8 cellular contexts compared by ENCODE assay signal in genomic region chr18:13217466-13217961, GRCh38. TPM values are rescaled to one million over a fixed set of nuclear protein-coding genes. Genes with fewer than 3 reads are reported as not detected.
DNase-seq lines count a peak whose midpoint lies in the region; ATAC-seq lines count a peak whose summit lies in the region.

No MANE protein-coding gene starts in this region.

- H3K27ac ChIP-seq in duodenal mucosa (ENCODE audit: low read depth, low read length), result no peak overlapping the region

- H3K9me3 ChIP-seq in duodenal mucosa (ENCODE audit: control insufficient read depth in 1 of 2, low read length in 2 of 2), result no peaks in the 10 kb centered on the region

- H3K36me3 ChIP-seq in duodenal mucosa (ENCODE audit: control insufficient read depth in 1 of 2, insufficient read depth in 2 of 2, low read length in 2 of 2), result no peaks in the 10 kb centered on the region

- DNase-seq in NCI-H1436 (lab: John Stamatoyannopoulos, UW), result peak; percentile 23
- DNase-seq in NCI-H1436 treated with DMSO at 0.1 percent for 48 hours (lab: John Stamatoyannopoulos, UW), result no peak
- DNase-seq in KG1 (lab: John Stamatoyannopoulos, UW), result peak; percentile 23
- DNase-seq in activated CD4-positive, alpha-beta T cell treated with anti-CD3 and anti-CD28 coated beads for 48 hours, result peak; percentile 69
- DNase-seq in lung microvascular endothelial cell (ENCODE audit: low read depth in 2 of 2), result peak; percentile 45 to 71
- DNase-seq in stimulated activated CD8-positive, alpha-beta memory T cell treated with anti-CD3 and anti-CD28 coated beads, Interleukin-15, amount 100 ng/mL, for 1 hour (ENCODE audit: low read depth), result peak; percentile 4

- peak overlapping the region; percentile 57 to 65 for H3K4me3 ChIP-seq in duodenal mucosa (ENCODE audit: low read depth in 1 of 2, low read length in 2 of 2)

- ATAC-seq in HG02938 (IDR thresholded peaks at IDR 0.05; ENCODE audit: unreplicated experiment), result no peak

- no peaks in the 10 kb centered on the region for H3K27me3 ChIP-seq in duodenal mucosa (ENCODE audit: control insufficient read depth in 1 of 2, insufficient read depth in 2 of 2, low read length in 2 of 2)

- peaks cover 39 to 42% of the 10 kb centered on the region in 2 donors for H3K4me1 ChIP-seq in duodenal mucosa (ENCODE audit: control insufficient read depth in 1 of 2, insufficient read depth in 2 of 2, low read length in 2 of 2)

- H3K9ac ChIP-seq in duodenal mucosa (ENCODE audit: low read depth in 1 of 2, low read length in 2 of 2), result peak overlapping the region in 1 of 2 donors; percentile 10

RNA-seq across cellular contexts. Expression of gene LDLRAD4, which starts 1.0 kb away (rescaled TPM):
- total RNA-seq in lung microvascular endothelial cell, result 6.3 and 22.2 TPM in 2 replicates
